7 cellular contexts compared by ENCODE assay signal in the genomic region with DNA sequence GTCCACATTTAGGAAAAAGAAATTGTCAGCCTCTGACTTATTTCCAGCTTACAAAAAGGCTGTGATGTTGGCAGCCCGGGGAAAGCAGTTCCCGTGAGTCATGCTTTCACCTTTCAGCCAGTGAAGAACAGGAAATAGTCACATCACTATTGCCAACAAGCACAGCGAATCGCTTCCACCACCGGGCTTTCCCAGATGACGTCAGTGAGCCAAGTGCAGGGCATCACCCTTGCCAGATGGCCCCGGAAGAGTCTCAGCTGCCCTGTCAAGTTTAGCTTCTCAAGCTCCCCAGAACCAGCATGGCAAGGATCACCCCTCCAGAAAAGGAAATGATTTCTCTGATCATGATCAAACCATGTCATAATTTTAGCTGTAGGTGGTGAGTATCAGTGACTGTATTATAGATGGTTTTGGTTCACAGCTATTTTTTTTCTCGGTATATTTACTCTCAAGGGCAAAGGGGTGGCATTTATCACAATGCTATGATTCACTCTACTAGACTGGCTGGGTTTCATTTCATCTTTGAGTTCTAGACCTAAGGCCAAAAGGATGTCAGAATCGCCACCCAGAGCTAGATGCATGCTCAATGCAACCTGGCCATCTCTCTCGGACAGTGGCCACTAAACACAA. TPM values are rescaled to one million over a fixed set of nuclear protein-coding genes. Genes with fewer than 3 reads are reported as not detected.
DNase-seq lines count a peak whose midpoint lies in the region; ATAC-seq, FAIRE-seq and TF ChIP-seq lines count a peak whose summit lies in the region.

No MANE protein-coding gene starts in this region.

- peak overlapping the region; percentile 97 for H3K27ac Mint-ChIP-seq in activated CD4-positive, alpha-beta T cell treated with anti-CD3 and anti-CD28 coated beads, Interleukin-2, amount 10 ng/mL, durations not matched to agents 24 days and 14 days

- H3K9me3 ChIP-seq in lung (ENCODE audit: control insufficient read depth in 2 of 2, insufficient read depth in 1 of 2, low read length in 1 of 2): no peaks in the 10 kb centered on the region

- 22 to 28% methylated on average over 10 of the region's 10 CpGs for WGBS in lung, 2 donors

- no peaks in the 10 kb centered on the region for H3K27me3 Mint-ChIP-seq in activated CD4-positive, alpha-beta T cell treated with anti-CD3 and anti-CD28 coated beads, Interleukin-2, amount 10 ng/mL, durations not matched to agents 24 days and 14 days

- intact Hi-C loops in activated CD4-positive, alpha-beta T cell treated with anti-CD3 and anti-CD28 coated beads, Interleukin-2, amount 10 ng/mL, durations not matched to agents 24 days and 14 days (cut with micrococcal nuclease): loop anchor here (1.0 to 5.0 kb wide), 9 partner anchors 20 to 271 kb away; a partner anchor contains a TSS

- peaks cover 3 to 9% of the 10 kb centered on the region in 2 donors for H3K4me1 ChIP-seq in lung (ENCODE audit: control insufficient read depth in 2 of 2, insufficient read depth in 2 of 2, low read length in 2 of 2)

- peaks cover 32% of the 10 kb centered on the region for H3K4me1 Mint-ChIP-seq in activated CD4-positive, alpha-beta T cell treated with anti-CD3 and anti-CD28 coated beads, Interleukin-2, amount 10 ng/mL, durations not matched to agents 24 days and 14 days

- FAIRE-seq in colon (lab: Jason Lieb, UNC): peak; percentile 18

- H3K4me3 ChIP-seq in lung: no peak overlapping the region

- TF ChIP-seq CTCF in lung (IDR thresholded peaks at IDR 0.05; ENCODE audit: control extremely low read depth, extremely low read depth): no peak

- ATAC-seq in HG02943 (IDR thresholded peaks at IDR 0.05; ENCODE audit: low read depth, unreplicated experiment) (peak; percentile 97), lung (ENCODE audit: insufficient read depth, low FRiP score) (peak; percentile 76)

- peak; percentile 39 for TF ChIP-seq POLR2A in GM18526 (IDR thresholded peaks at IDR 0.05; ENCODE audit: extremely low read depth, insufficient read length)

- no peaks in the 10 kb centered on the region for H3K36me3 ChIP-seq in lung (ENCODE audit: control insufficient read depth in 2 of 2, insufficient read depth in 2 of 2, low read length in 2 of 2)

- peak; percentile 88 for DNase-seq in NCI-H2171 treated with DMSO at 0.1 percent for 48 hours (lab: John Stamatoyannopoulos, UW)
- peak; percentile 96 for DNase-seq in activated CD4-positive, alpha-beta T cell treated with anti-CD3 and anti-CD28 coated beads, Interleukin-2, amount 10 ng/mL, durations not matched to agents 24 days and 14 days
- peak; percentile 88 for DNase-seq in lung (ENCODE audit: low spot score)
- DNase-seq in stimulated activated CD8-positive, alpha-beta memory T cell treated with anti-CD3 and anti-CD28 coated beads, Interleukin-15, amount 100 ng/mL, for 1 hour (ENCODE audit: low read depth): peak; percentile 82

- H3K9me3 Mint-ChIP-seq in activated CD4-positive, alpha-beta T cell treated with anti-CD3 and anti-CD28 coated beads, Interleukin-2, amount 10 ng/mL, durations not matched to agents 24 days and 14 days: no peaks in the 10 kb centered on the region

- peak overlapping the region; percentile 82 for H3K4me3 Mint-ChIP-seq in activated CD4-positive, alpha-beta T cell treated with anti-CD3 and anti-CD28 coated beads, Interleukin-2, amount 10 ng/mL, durations not matched to agents 24 days and 14 days

- H3K36me3 Mint-ChIP-seq in activated CD4-positive, alpha-beta T cell treated with anti-CD3 and anti-CD28 coated beads, Interleukin-2, amount 10 ng/mL, durations not matched to agents 24 days and 14 days (ENCODE audit: low read depth): peaks cover 7% of the 10 kb centered on the region

- H3K27ac ChIP-seq in lung (ENCODE audit: low read depth in 1 of 2, low read length in 1 of 2): peak overlapping the region; percentile 54 to 71

- no peaks in the 10 kb centered on the region for H3K27me3 ChIP-seq in lung (ENCODE audit: control insufficient read depth, insufficient read depth)

RNA-seq across cellular contexts. Expression of a gene that starts 32.9 kb away (rescaled TPM):
- total RNA-seq in activated CD4-positive, alpha-beta T cell treated with anti-CD3 and anti-CD28 coated beads, Interleukin-2, amount 10 ng/mL, durations not matched to agents 24 days and 14 days: 25.0 and 27.9 TPM in 2 replicates
- 10 to 100 TPM; 28.1 to 43.1 TPM for total RNA-seq in lung
- 10 to 100 TPM; 13.5 to 25.4 TPM for polyA plus RNA-seq in lung
